In genomic region chr12:77746108-77746507, GRCh38 we compare ENCODE assay signal across 9 cellular contexts.
DNase-seq lines count a peak whose midpoint lies in the region; ATAC-seq, FAIRE-seq and TF ChIP-seq lines count a peak whose summit lies in the region.
"Had no signal": no experiment of that assay in that cellular context is flagged by ENCODE, and none has a peak within 500 bp of the region (broad histone marks: within the 10 kb centered on the region; RNA-seq: fewer than 3 reads in every experiment).

No MANE protein-coding gene starts in this region.

- H3K27ac ChIP-seq in colonic mucosa (no peak overlapping the region), HepG2 (ENCODE audit: extremely low read length, insufficient read depth, low read length) (no peak overlapping the region), suprapubic skin (no peak overlapping the region)

- H3K36me3 ChIP-seq in colonic mucosa = no peaks in the 10 kb centered on the region
- no peaks in the 10 kb centered on the region for H3K36me3 ChIP-seq in HepG2 (replicated peaks in 1 of 2; ENCODE audit: control insufficient read depth in 1 of 2, insufficient read depth in 2 of 2, low read length in 2 of 2)
- H3K36me3 ChIP-seq in suprapubic skin = no peaks in the 10 kb centered on the region

- in situ Hi-C loops in HepG2 (cut with HindIII; ENCODE audit: extremely low pct_ligation_motif_present, low pct_unique_long_range_greater_than_20kb) = no loop called here

- H3K9me3 ChIP-seq in colonic mucosa = no peaks in the 10 kb centered on the region
- H3K9me3 ChIP-seq in HepG2 (ENCODE audit: low read length) = no peaks in the 10 kb centered on the region
- H3K9me3 ChIP-seq in suprapubic skin = no peaks in the 10 kb centered on the region

- H2AFZ ChIP-seq in HepG2 (ENCODE audit: low read length) = no peak overlapping the region

- peak; percentile 99 for DNase-seq in NCI-H2029 (lab: John Stamatoyannopoulos, UW)
- peak; percentile 26 for DNase-seq in fibroblast of mammary gland (ENCODE audit: low read depth)
- DNase-seq in colonic mucosa = no peak
- no peak for DNase-seq in HepG2 (ENCODE audit: low spot score)
- DNase-seq in stimulated activated effector memory CD8-positive, alpha-beta T cell treated with anti-CD3 and anti-CD28 coated beads, Interleukin-12 subunit alpha, Interleukin-12 subunit beta, amount 100 ng/mL, for 72 hours (ENCODE audit: low spot score in 2 of 2) = no peak
- no peak for DNase-seq in suprapubic skin (ENCODE audit: low spot score in 2 of 2)

- TF ChIP-seq CTCF in fibroblast of mammary gland (conservative IDR thresholded peaks at IDR 0.05; ENCODE audit: control insufficient read depth, insufficient read depth, low read depth, low read length) (no peak), colonic mucosa (IDR thresholded peaks at IDR 0.05) (no peak), HepG2 (CRISPR knock-in tag; IDR thresholded peaks at IDR 0.05) (no peak), suprapubic skin (IDR thresholded peaks at IDR 0.05) (no peak)

- no peak for TF ChIP-seq RAD21 in HepG2 (CRISPR knock-in tag; IDR thresholded peaks at IDR 0.05)

- no peaks in the 10 kb centered on the region for H3K36me3 Mint-ChIP-seq in stimulated activated effector memory CD8-positive, alpha-beta T cell treated with anti-CD3 and anti-CD28 coated beads, Interleukin-12 subunit alpha, Interleukin-12 subunit beta, amount 100 ng/mL, for 72 hours

- 0% methylated on average over 2 of the region's 2 CpGs for WGBS in HepG2 (ENCODE audit: low lambda C conversion rate)
- 49% methylated on average over 2 of the region's 2 CpGs for WGBS in suprapubic skin

- no peak overlapping the region for H3K4me2 ChIP-seq in HepG2 (ENCODE audit: low read depth, low read length)

- no peak for FAIRE-seq in HepG2 (lab: Jason Lieb, UNC)

- H3K4me1 ChIP-seq in colonic mucosa (no peaks in the 10 kb centered on the region), HepG2 (ENCODE audit: insufficient read depth, low read length) (no peaks in the 10 kb centered on the region), suprapubic skin (no peaks in the 10 kb centered on the region)

- H3K9ac ChIP-seq in colonic mucosa (ENCODE audit: low read depth in 2 of 2, low read length in 2 of 2) = no peak overlapping the region
- H3K9ac ChIP-seq in HepG2 (ENCODE audit: insufficient read depth, low read depth, low read length) = no peak overlapping the region

- TF ChIP-seq EP300 in HepG2 (IDR thresholded peaks at IDR 0.05; ENCODE audit: low read depth in 2 of 2, low read length in 2 of 2) = no peak
- TF ChIP-seq EP300 in HepG2 (CRISPR knock-in tag; IDR thresholded peaks at IDR 0.05; ENCODE audit: borderline replicate concordance) = no peak
- TF ChIP-seq EP300 in suprapubic skin (IDR thresholded peaks at IDR 0.05) = no peak

- TF ChIP-seq POLR2A in HepG2 (IDR thresholded peaks at IDR 0.05; ENCODE audit: insufficient read depth in 1 of 2, low read depth in 2 of 2, low read length in 2 of 2) (no peak), suprapubic skin (IDR thresholded peaks at IDR 0.05) (no peak)

- intact Hi-C loops in colonic mucosa (cut with DNase I) = no loop called here
- intact Hi-C loops in HepG2 (cut with micrococcal nuclease; ENCODE audit: unreplicated experiment) = no loop called here

- POLR2A ChIA-PET in HepG2 (lab: Yijun Ruan, JAX) = no interaction called here

- H4K20me1 ChIP-seq in HepG2 (ENCODE audit: insufficient read depth, low read length) = no peaks in the 10 kb centered on the region

- no peak overlapping the region for H3K27ac Mint-ChIP-seq in stimulated activated effector memory CD8-positive, alpha-beta T cell treated with anti-CD3 and anti-CD28 coated beads, Interleukin-12 subunit alpha, Interleukin-12 subunit beta, amount 100 ng/mL, for 72 hours
- H3K27ac Mint-ChIP-seq: stimulated activated naive CD8-positive, alpha-beta T cell treated with anti-CD3 and anti-CD28 coated beads, Interleukin-15, Interleukin-2, amounts not matched to agents 100 ng/mL and 50 ng/mL, for 24 hours had no signal

- CTCF ChIA-PET in HepG2 (lab: Yijun Ruan, JAX; ENCODE audit: low intra/inter-chr PET ratio, low total read pairs) = no interaction called here

- H3K27me3 ChIP-seq in colonic mucosa (no peaks in the 10 kb centered on the region), HepG2 (ENCODE audit: control insufficient read depth in 1 of 2, insufficient read depth in 2 of 2, low read length in 2 of 2) (no peaks in the 10 kb centered on the region), suprapubic skin (no peaks in the 10 kb centered on the region)

- H3K4me3 ChIP-seq in fibroblast of mammary gland (ENCODE audit: control insufficient read depth, low read depth, low read length) = no peak overlapping the region
- H3K4me3 ChIP-seq in colonic mucosa = no peak overlapping the region
- H3K4me3 ChIP-seq in HepG2 (replicated peaks in 1 of 3; ENCODE audit: insufficient read depth in 1 of 3, low read depth in 2 of 3, low read length in 3 of 3) = no peak overlapping the region
- H3K4me3 ChIP-seq in suprapubic skin = no peak overlapping the region

- no peaks in the 10 kb centered on the region for H3K4me1 Mint-ChIP-seq in stimulated activated effector memory CD8-positive, alpha-beta T cell treated with anti-CD3 and anti-CD28 coated beads, Interleukin-12 subunit alpha, Interleukin-12 subunit beta, amount 100 ng/mL, for 72 hours

- no peak overlapping the region for H3K4me3 Mint-ChIP-seq in stimulated activated effector memory CD8-positive, alpha-beta T cell treated with anti-CD3 and anti-CD28 coated beads, Interleukin-12 subunit alpha, Interleukin-12 subunit beta, amount 100 ng/mL, for 72 hours
- H3K4me3 Mint-ChIP-seq: stimulated activated naive CD8-positive, alpha-beta T cell treated with anti-CD3 and anti-CD28 coated beads, Interleukin-15, Interleukin-2, amounts not matched to agents 100 ng/mL and 50 ng/mL, for 24 hours had no signal

- no peaks in the 10 kb centered on the region for H3K79me2 ChIP-seq in HepG2 (ENCODE audit: insufficient read depth, low read length)

- no TSS peak for BruUV-seq in HepG2 (replicated peaks; lab: Mats Ljungman, UMichigan)

- peaks cover 30% of the 10 kb centered on the region for H3K9me3 Mint-ChIP-seq in stimulated activated effector memory CD8-positive, alpha-beta T cell treated with anti-CD3 and anti-CD28 coated beads, Interleukin-12 subunit alpha, Interleukin-12 subunit beta, amount 100 ng/mL, for 72 hours

- ATAC-seq in GM18511 (IDR thresholded peaks at IDR 0.05; ENCODE audit: unreplicated experiment) (peak; percentile 100), HG02840 (IDR thresholded peaks at IDR 0.05; ENCODE audit: low FRiP score, unreplicated experiment) (peak; percentile 100), HepG2 (no peak)
- ATAC-seq in stimulated activated effector memory CD8-positive, alpha-beta T cell treated with anti-CD3 and anti-CD28 coated beads, Interleukin-12 subunit alpha, Interleukin-12 subunit beta, amount 100 ng/mL, for 72 hours = no peak

TF ChIP-seq in HepG2, 621 proteins besides CTCF, POLR2A, EP300 and RAD21:
- TF ChIP-seq ZNF546 (CRISPR knock-in tag; conservative IDR thresholded peaks at IDR 0.05) = no peak
- TF ChIP-seq ZSCAN12 (CRISPR knock-in tag; IDR thresholded peaks at IDR 0.05) = no peak
- no peak for TF ChIP-seq NCOA2 (CRISPR knock-in tag; IDR thresholded peaks at IDR 0.05)
- TF ChIP-seq SP2 (CRISPR knock-in tag; IDR thresholded peaks at IDR 0.05) = no peak
- no peak for TF ChIP-seq HOXA9 (CRISPR knock-in tag; IDR thresholded peaks at IDR 0.05; ENCODE audit: borderline replicate concordance)
- no peak for TF ChIP-seq EHMT2 (IDR thresholded peaks at IDR 0.05; ENCODE audit: borderline replicate concordance, low read depth, low read length)
- no peak for TF ChIP-seq ZNF605 (CRISPR knock-in tag; IDR thresholded peaks at IDR 0.05)
- TF ChIP-seq HOMEZ (CRISPR knock-in tag; IDR thresholded peaks at IDR 0.05; ENCODE audit: low read depth) = no peak
- TF ChIP-seq MAZ (IDR thresholded peaks at IDR 0.05; ENCODE audit: borderline replicate concordance, low read depth, low read length) = no peak
- no peak for TF ChIP-seq MAZ (CRISPR knock-in tag; IDR thresholded peaks at IDR 0.05; ENCODE audit: low read depth)

Comparison
In these comparisons a context has a peak if more than half of its experiments do, and no peak if none do; other contexts are left out.
1. ATAC-seq: peak in GM18511 (single experiment) and HG02840 (single experiment); none in HepG2 (single experiment) and stimulated activated effector memory CD8-positive, alpha-beta T cell treated with anti-CD3 and anti-CD28 coated beads, Interleukin-12 subunit alpha, Interleukin-12 subunit beta, amount 100 ng/mL, for 72 hours (single experiment).
2. DNase-seq: peak in NCI-H2029 (single experiment) and fibroblast of mammary gland (single experiment); none in colonic mucosa (single experiment), HepG2 (single experiment), stimulated activated effector memory CD8-positive, alpha-beta T cell treated with anti-CD3 and anti-CD28 coated beads, Interleukin-12 subunit alpha, Interleukin-12 subunit beta, amount 100 ng/mL, for 72 hours (0 of 2) and suprapubic skin (0 of 2).